ENCODE assay signal across 12 cellular contexts in the genomic region with DNA sequence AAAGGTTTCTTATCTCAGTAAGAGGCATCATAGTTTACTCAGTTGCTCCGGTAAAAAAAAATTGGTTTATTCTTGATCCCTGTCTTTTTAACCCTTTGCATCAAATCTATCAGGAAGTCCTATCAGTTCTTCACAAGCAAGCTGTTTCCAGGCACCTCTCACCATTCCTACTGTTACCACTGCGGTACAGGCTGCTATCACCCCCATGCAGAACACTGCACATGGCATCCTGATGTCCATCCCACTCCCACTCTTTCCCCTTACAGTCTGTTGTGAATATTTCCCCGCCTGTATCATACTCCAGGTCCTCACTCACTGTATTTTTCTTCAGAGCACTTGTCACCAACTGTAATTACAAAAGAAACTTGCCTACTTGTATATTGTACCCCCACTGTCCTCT. TPM values are rescaled to one million over a fixed set of nuclear protein-coding genes. Genes with fewer than 3 reads are reported as not detected.
"Had no signal": no experiment of that assay in that cellular context is flagged by ENCODE, and none has a peak within 500 bp of the region (broad histone marks: within the 10 kb centered on the region; RNA-seq: fewer than 3 reads in every experiment).

No MANE protein-coding gene starts in this region.

- H3K4me3 Mint-ChIP-seq: GM23338, H9, HFFc6 had no signal

- H3K9ac ChIP-seq: GM23248 had no signal

- H3K4me2 ChIP-seq: GM23338 had no signal

- H3K27ac ChIP-seq: GM23248 had no signal

- H3K9me3 Mint-ChIP-seq: GM23338, HFFc6 had no signal

- H3K27ac Mint-ChIP-seq: GM23338, H9, HFFc6 had no signal

- DNase-seq: GM23248, GOT3, H7, H9, HCEC 1CT, HFFc6 had no signal

- H3K4me1 Mint-ChIP-seq: GM23338 had no signal

- H3K36me3 ChIP-seq: HAP-1 had no signal

- H3K9me3 ChIP-seq: HAP-1 had no signal

- H2AFZ ChIP-seq: GM23248, GM23338 had no signal

- H3K4me3 ChIP-seq: GM23248, GM23338, HAP-1 had no signal

- FAIRE-seq: H1, H54 had no signal

- ATAC-seq: GM23338, HCT116 had no signal

RNA-seq across cellular contexts. Expression of a gene that starts 40.0 kb away (rescaled TPM):
- total RNA-seq: GM23248, GM23338, H1, H4, H7, H9, HFFc6 had no signal
- polyA plus RNA-seq: H1 had no signal
